6 cellular contexts compared by ENCODE assay signal in genomic region chrX:2134782-2135181, GRCh38.
"Had no signal": no experiment of that assay in that cellular context is flagged by ENCODE, and none has a peak within 500 bp of the region (broad histone marks: within the 10 kb centered on the region; RNA-seq: fewer than 3 reads in every experiment).

No MANE protein-coding gene starts in this region.

- H2AFZ ChIP-seq: GM23248 had no signal

- DNase-seq: GM23248, GOT3, IMR-90, KBM-7 had no signal

- H3K9me3 ChIP-seq: HAP-1 had no signal

- H3K36me3 ChIP-seq: HAP-1 had no signal

- H3K4me1 ChIP-seq: HAP-1 had no signal

- H3K27ac ChIP-seq: GM23248 had no signal

- ATAC-seq: HCT116 had no signal

- H3K9ac ChIP-seq: GM23248 had no signal

- H3K4me3 ChIP-seq: GM23248, HAP-1 had no signal
